In the genomic region with DNA sequence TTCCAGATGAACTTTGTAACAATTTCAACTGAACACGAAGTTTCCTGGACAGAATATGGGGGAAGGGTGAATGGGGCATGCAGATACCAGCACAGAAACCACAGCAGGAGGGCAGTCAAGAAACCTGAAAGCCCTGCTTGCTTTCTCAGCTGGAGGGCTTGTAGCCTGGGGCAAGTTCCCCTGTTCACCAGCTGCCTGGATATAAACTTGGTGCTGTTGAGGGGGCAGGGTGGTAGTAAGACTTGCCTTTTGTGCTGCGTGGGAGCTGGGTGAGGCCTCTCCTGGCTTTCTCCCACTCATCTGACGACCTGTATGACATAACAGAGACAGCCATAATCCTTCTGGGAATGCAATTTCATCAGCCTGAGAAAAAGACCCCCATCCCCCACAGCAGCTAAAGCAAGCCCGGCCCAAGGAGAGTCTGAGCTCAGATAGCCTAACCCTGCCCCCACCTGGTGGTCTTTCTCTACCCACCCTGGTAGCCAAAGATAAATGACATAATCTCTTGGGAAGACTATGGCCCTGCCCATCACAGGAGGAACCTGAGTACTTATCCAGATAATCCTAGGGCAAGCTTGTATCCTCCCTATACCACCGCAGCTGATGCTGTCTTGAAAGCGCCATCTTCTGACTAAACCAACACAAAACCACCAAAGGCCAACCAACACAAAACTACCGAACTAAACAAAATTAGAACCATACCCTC, we compare ENCODE assay signal across 27 cellular contexts.
A peak's percentile ranks its signal among the peaks of the same experiment; 100 is the strongest.
DNase-seq lines count a peak whose midpoint lies in the region; ATAC-seq, FAIRE-seq and TF ChIP-seq lines count a peak whose summit lies in the region.
"Had no signal": no experiment of that assay in that cellular context is flagged by ENCODE, and none has a peak within 500 bp of the region (broad histone marks: within the 10 kb centered on the region; RNA-seq: fewer than 3 reads in every experiment).

No MANE protein-coding gene starts in this region.

- H3K27ac Mint-ChIP-seq in WTC11, result peak overlapping the region; percentile 96
- H3K27ac Mint-ChIP-seq: activated naive CD8-positive, alpha-beta T cell; activated T-helper 2 cell treated with anti-CD3 and anti-CD28 coated beads, Interferon-gamma antibody, Interleukin-2, Interleukin-4, amounts not matched to agents 10 μg/mL and 5 μg/mL and 100 μg/mL, durations not matched to agents 14 hours and 24 hours and 36 hours; dendritic cell treated with granulocyte-macrophage colony-stimulating factor and Interleukin-4, amounts not matched to agents 40 ng/mL and 50 ng/mL, for 4 days; naive thymus-derived CD8-positive, alpha-beta T cell; stimulated activated memory B cell treated with anti-CD40 and anti-IgM and Interleukin-4, amounts not matched to agents 10 μg/mL and 1 μg/mL and 100 μg/mL, for 72 hours had no signal

- H3K4me1 ChIP-seq in ES-I3 (ENCODE audit: insufficient read depth, low read length) (peaks cover 7% of the 10 kb centered on the region; the same call in 1 of the 2 replicates), Loucy (ENCODE audit: insufficient read depth, low read length, poor library complexity, severe bottlenecking) (no peaks in the 10 kb centered on the region), psoas muscle (no peaks in the 10 kb centered on the region)
- H3K4me1 ChIP-seq: ascending aorta, BLaER1, suprapubic skin, uterus had no signal

- no peaks in the 10 kb centered on the region for H3K79me2 ChIP-seq in Loucy (ENCODE audit: insufficient read depth, low read length)

- no peaks in the 10 kb centered on the region for H3K9me2 ChIP-seq in Loucy (replicated peaks; ENCODE audit: low read depth, low read length)

- intact Hi-C loops in psoas muscle (cut with DNase I), result no loop called here

- no peaks in the 10 kb centered on the region for H4K20me1 ChIP-seq in Loucy (ENCODE audit: insufficient read depth, low read length, poor library complexity, severe bottlenecking)
- H4K20me1 ChIP-seq: BLaER1 had no signal

- no peaks in the 10 kb centered on the region for H3F3A ChIP-seq in Loucy (ENCODE audit: low read depth)

- peaks cover 4% of the 10 kb centered on the region; the same call in 1 of the 2 replicates for H3K36me3 Mint-ChIP-seq in WTC11
- H3K36me3 Mint-ChIP-seq: activated naive CD8-positive, alpha-beta T cell; stimulated activated memory B cell treated with anti-CD40 and anti-IgM and Interleukin-4, amounts not matched to agents 10 μg/mL and 1 μg/mL and 100 μg/mL, for 72 hours had no signal

- ATAC-seq in WTC11, result peak; percentile 96
- ATAC-seq in psoas muscle, result no peak
- ATAC-seq in HG03159 (IDR thresholded peaks at IDR 0.05; ENCODE audit: unreplicated experiment), result no peak
- ATAC-seq: naive thymus-derived CD8-positive, alpha-beta T cell; stimulated activated memory B cell treated with anti-CD40 and anti-IgM and Interleukin-4, amounts not matched to agents 10 μg/mL and 1 μg/mL and 100 μg/mL, for 72 hours had no signal

- H2AFZ ChIP-seq in Loucy (ENCODE audit: low read length), result no peak overlapping the region

- peaks cover 22% of the 10 kb centered on the region for H3K9me3 Mint-ChIP-seq in WTC11

- no peaks in the 10 kb centered on the region for H3K27me3 Mint-ChIP-seq in WTC11 (ENCODE audit: low read depth)
- H3K27me3 Mint-ChIP-seq: activated naive CD8-positive, alpha-beta T cell; dendritic cell treated with granulocyte-macrophage colony-stimulating factor and Interleukin-4, amounts not matched to agents 40 ng/mL and 50 ng/mL, for 4 days; naive thymus-derived CD8-positive, alpha-beta T cell; stimulated activated memory B cell treated with anti-CD40 and anti-IgM and Interleukin-4, amounts not matched to agents 10 μg/mL and 1 μg/mL and 100 μg/mL, for 72 hours had no signal

- POLR2A ChIA-PET in WTC11 (lab: Charles Lee), result interaction anchor here (1.1 to 1.9 kb wide), 2 partner anchors 104 to 265 kb away, joined by 3 to 7 read pairs; partner anchors contain the start of gene ZC3H12B

- CTCF ChIA-PET in WTC11 (lab: Charles Lee), result interaction anchor here (0.5 to 2.1 kb wide), 8 partner anchors 33 to 872 kb away, joined by 3 to 18 read pairs (median 3); partner anchors contain the start of genes ZC3H12B and ZC4H2

- peaks cover 11% of the 10 kb centered on the region for H3K4me1 Mint-ChIP-seq in WTC11
- H3K4me1 Mint-ChIP-seq: naive thymus-derived CD8-positive, alpha-beta T cell; stimulated activated memory B cell treated with anti-CD40 and anti-IgM and Interleukin-4, amounts not matched to agents 10 μg/mL and 1 μg/mL and 100 μg/mL, for 72 hours had no signal

- 28 to 34% (median 31%) methylated on average over 7 of the region's 7 CpGs for WGBS in psoas muscle, 3 donors

- TF ChIP-seq CTCF in Loucy (conservative IDR thresholded peaks at IDR 0.05; ENCODE audit: low read length) (peak; percentile 29; the same call in 1 of the 2 replicates), WTC11 (IDR thresholded peaks at IDR 0.05) (no peak), psoas muscle (IDR thresholded peaks at IDR 0.05) (no peak)

- no peaks in the 10 kb centered on the region for H3K27me3 ChIP-seq in Loucy (ENCODE audit: insufficient read depth, low read length, poor library complexity, severe bottlenecking)
- H3K27me3 ChIP-seq in psoas muscle (ENCODE audit: insufficient read depth in 3 of 3, low read length in 2 of 3), result no peaks in the 10 kb centered on the region
- H3K27me3 ChIP-seq: ascending aorta, suprapubic skin, uterus had no signal

- peak; percentile 59 for DNase-seq in WTC11 (ENCODE audit: low spot score)
- peak; percentile 17 for DNase-seq in iPS-NIHi7 (ENCODE audit: extremely low spot score)
- DNase-seq in UCSD-AML1 (lab: John Stamatoyannopoulos, UW; ENCODE audit: unreplicated experiment), result no peak
- DNase-seq in GM12891 (ENCODE audit: insufficient read length, low spot score), result no peak
- no peak for DNase-seq in psoas muscle
- DNase-seq: ACHN; activated CD4-positive, alpha-beta T cell treated with anti-CD3 and anti-CD28 coated beads, Interleukin-2, amount 50 U/mL, for 48 hours; activated CD4-positive, CD25-positive, alpha-beta regulatory T cell; activated CD8-positive, alpha-beta memory T cell treated with anti-CD3 and anti-CD28 coated beads, Interleukin-2, amount 50 U/mL, for 48 hours; central memory CD4-positive, alpha-beta T cell; KBM-7; midbrain; naive thymus-derived CD8-positive, alpha-beta T cell; NCI-H1930; NCI-H526 treated with DMSO at 0.1 percent for 48 hours; uterus had no signal

- H3K4me3 ChIP-seq in Loucy (ENCODE audit: low read length, poor library complexity, severe bottlenecking), result no peak overlapping the region
- no peak overlapping the region for H3K4me3 ChIP-seq in psoas muscle
- H3K4me3 ChIP-seq: ascending aorta, BLaER1, suprapubic skin, uterus had no signal

- 0 out of 2 replicates have a peak overlapping the region, but pooled peaks have one; percentile 2 for H3K4me3 Mint-ChIP-seq in WTC11
- H3K4me3 Mint-ChIP-seq: activated naive CD8-positive, alpha-beta T cell; dendritic cell treated with granulocyte-macrophage colony-stimulating factor and Interleukin-4, amounts not matched to agents 40 ng/mL and 50 ng/mL, for 4 days; naive thymus-derived CD8-positive, alpha-beta T cell; stimulated activated memory B cell treated with anti-CD40 and anti-IgM and Interleukin-4, amounts not matched to agents 10 μg/mL and 1 μg/mL and 100 μg/mL, for 72 hours had no signal

- FAIRE-seq in GM12891 (lab: Jason Lieb, UNC), result no peak
- FAIRE-seq: GM19239 had no signal

- no peak overlapping the region for H3K27ac ChIP-seq in psoas muscle
- H3K27ac ChIP-seq: ascending aorta, BLaER1, suprapubic skin, uterus had no signal

- no peak for TF ChIP-seq POLR2A in GM12891 (IDR thresholded peaks at IDR 0.05; ENCODE audit: low read depth, low read length)

- peak overlapping the region; percentile 8 for H3K4me2 ChIP-seq in Loucy (ENCODE audit: low read depth, low read length, poor library complexity, severe bottlenecking)
- H3K4me2 ChIP-seq: BLaER1 had no signal

- H3K9ac ChIP-seq in ES-I3 (ENCODE audit: low read depth, low read length) (peak overlapping the region; percentile 22; the same call in 1 of the 2 replicates), Loucy (ENCODE audit: low read depth, low read length, poor library complexity, severe bottlenecking) (no peak overlapping the region)
- H3K9ac ChIP-seq: BLaER1 had no signal

- H3K9me3 ChIP-seq in ES-I3 (ENCODE audit: control insufficient read depth, insufficient read depth, low read length) (no peaks in the 10 kb centered on the region), Loucy (ENCODE audit: insufficient read depth, low read depth, low read length) (no peaks in the 10 kb centered on the region), psoas muscle (peaks cover 26% of the 10 kb centered on the region)
- H3K9me3 ChIP-seq: suprapubic skin had no signal

- H3K36me3 ChIP-seq in ES-I3 (ENCODE audit: insufficient read depth, low read length) (no peaks in the 10 kb centered on the region), Loucy (ENCODE audit: insufficient read depth, low read length) (no peaks in the 10 kb centered on the region), psoas muscle (ENCODE audit: insufficient read depth in 1 of 2, low read depth in 1 of 2) (no peaks in the 10 kb centered on the region)
- H3K36me3 ChIP-seq: ascending aorta, BLaER1, suprapubic skin, uterus had no signal

TF ChIP-seq in WTC11, 78 proteins besides CTCF, POLR2A, EP300 and RAD21 (continues in another document):
- TF ChIP-seq USF1 (CRISPR knock-in tag; IDR thresholded peaks at IDR 0.05), result no peak

TF ChIP-seq in GM12891, 5 proteins besides CTCF, POLR2A, EP300 and RAD21:
- TF ChIP-seq TAF1 (IDR thresholded peaks at IDR 0.05; ENCODE audit: low read depth, low read length), result no peak
- TF ChIP-seq PAX5 (IDR thresholded peaks at IDR 0.05; ENCODE audit: insufficient read depth, low read length, severe bottlenecking), result no peak
- no peak for TF ChIP-seq SPI1 (IDR thresholded peaks at IDR 0.05; ENCODE audit: low read depth, low read length)
- no peak for TF ChIP-seq POU2F2 (IDR thresholded peaks at IDR 0.05; ENCODE audit: low read depth, low read length)
- no peak for TF ChIP-seq POLR2AphosphoS5 (IDR thresholded peaks at IDR 0.05; ENCODE audit: low read depth, low read length)

Comparison
In these comparisons a context has a peak if more than half of its experiments do, and no peak if none do; other contexts are left out.
1. DNase-seq: peak in WTC11 (single experiment) and iPS-NIHi7 (single experiment); none in UCSD-AML1 (single experiment), GM12891 (single experiment) and psoas muscle (0 of 2).